19 cellular contexts compared by ENCODE assay signal in the genomic region with DNA sequence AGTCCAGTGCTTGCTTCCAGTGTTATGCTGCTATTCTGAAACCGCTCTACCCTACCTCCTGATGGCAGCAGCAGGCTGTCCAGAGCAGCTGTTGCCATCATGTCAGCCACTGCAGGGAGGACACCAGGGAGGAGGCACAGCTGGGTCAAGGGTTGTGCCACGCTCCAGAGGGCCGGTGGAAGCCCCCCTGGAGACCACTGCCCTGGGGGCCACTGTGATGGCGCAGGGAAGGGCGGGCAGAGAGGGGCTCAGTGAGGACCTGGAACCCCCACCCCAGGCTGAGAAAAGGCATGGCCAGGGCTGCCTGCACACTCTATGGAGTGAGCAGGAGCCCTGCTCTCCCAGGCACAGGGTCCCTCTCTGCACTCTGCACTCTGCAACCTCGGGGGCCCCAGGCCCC.
"Had no signal": no experiment of that assay in that cellular context is flagged by ENCODE, and none has a peak within 500 bp of the region (broad histone marks: within the 10 kb centered on the region; RNA-seq: fewer than 3 reads in every experiment).

No MANE protein-coding gene starts in this region.

- H3K27me3 ChIP-seq: brain microvascular endothelial cell, pancreas, tibial nerve had no signal

- H3K4me1 Mint-ChIP-seq: activated CD8-positive, alpha-beta memory T cell treated with anti-CD3 and anti-CD28 coated beads, Interleukin-2, amount 10 ng/mL, durations not matched to agents 7 days and 5 days; T-helper 17 cell had no signal

- H3K27me3 Mint-ChIP-seq: activated CD8-positive, alpha-beta memory T cell treated with anti-CD3 and anti-CD28 coated beads, Interleukin-2, amount 10 ng/mL, durations not matched to agents 7 days and 5 days; activated T-cell treated with anti-CD3 and anti-CD28 coated beads, Interleukin-2, amount 50 U/mL, for 24 hours; dendritic cell treated with granulocyte-macrophage colony-stimulating factor and Interleukin-4, amounts not matched to agents 40 ng/mL and 50 ng/mL, for 4 days; effector memory CD8-positive, alpha-beta T cell; T-helper 17 cell had no signal

- H3K4me1 ChIP-seq: left ventricle myocardium inferior, pancreas, tibial nerve had no signal

- H3K4me3 Mint-ChIP-seq: activated CD8-positive, alpha-beta memory T cell treated with anti-CD3 and anti-CD28 coated beads, Interleukin-2, amount 10 ng/mL, durations not matched to agents 7 days and 5 days; activated T-cell treated with anti-CD3 and anti-CD28 coated beads, Interleukin-2, amount 50 U/mL, for 24 hours; dendritic cell treated with granulocyte-macrophage colony-stimulating factor and Interleukin-4, amounts not matched to agents 40 ng/mL and 50 ng/mL, for 4 days; effector memory CD8-positive, alpha-beta T cell; T-helper 17 cell had no signal

- H3K36me3 ChIP-seq: brain microvascular endothelial cell, left ventricle myocardium inferior, pancreas, tibial nerve had no signal

- H3K27ac Mint-ChIP-seq: activated CD8-positive, alpha-beta memory T cell treated with anti-CD3 and anti-CD28 coated beads, Interleukin-2, amount 10 ng/mL, durations not matched to agents 7 days and 5 days; activated naive CD4-positive, alpha-beta T cell treated with anti-CD3 and anti-CD28 coated beads, Interleukin-2, amount 50 U/mL, for 72 hours; activated T-cell treated with anti-CD3 and anti-CD28 coated beads, Interleukin-2, amount 50 U/mL, for 24 hours; dendritic cell treated with granulocyte-macrophage colony-stimulating factor and Interleukin-4, amounts not matched to agents 40 ng/mL and 50 ng/mL, for 4 days; effector memory CD8-positive, alpha-beta T cell; T-helper 17 cell had no signal

- ATAC-seq: activated CD4-positive, CD25-positive, alpha-beta regulatory T cell treated with anti-CD3 and anti-CD28 coated beads, Interleukin-2, amount 50 U/mL, for 24 hours; activated CD8-positive, alpha-beta memory T cell treated with anti-CD3 and anti-CD28 coated beads, Interleukin-2, amount 10 ng/mL, durations not matched to agents 7 days and 5 days; activated naive CD4-positive, alpha-beta T cell treated with anti-CD3 and anti-CD28 coated beads, Interleukin-2, amount 50 U/mL, for 72 hours; effector memory CD8-positive, alpha-beta T cell; pancreas; T-helper 17 cell had no signal

- H3K4me3 ChIP-seq: left ventricle myocardium inferior, pancreas, tibial nerve had no signal

- FAIRE-seq: islet of Langerhans, pancreas, TTC549 had no signal

- H3K27ac ChIP-seq: brain microvascular endothelial cell, left ventricle myocardium inferior, pancreas, tibial nerve had no signal

- H3K36me3 Mint-ChIP-seq: activated CD8-positive, alpha-beta memory T cell treated with anti-CD3 and anti-CD28 coated beads, Interleukin-2, amount 10 ng/mL, durations not matched to agents 7 days and 5 days had no signal

- H3K9me3 ChIP-seq: left ventricle myocardium inferior, pancreas had no signal

- DNase-seq: activated CD8-positive, alpha-beta memory T cell treated with anti-CD3 and anti-CD28 coated beads, Interleukin-2, amount 10 ng/mL, durations not matched to agents 7 days and 5 days; activated effector memory CD4-positive, alpha-beta T cell treated with anti-CD3 and anti-CD28 coated beads, Interleukin-2, amount 50 U/mL, for 16 hours; activated T-cell treated with anti-CD3 and anti-CD28 coated beads, Interleukin-2, amount 50 U/mL, for 24 hours; amygdala; brain microvascular endothelial cell; effector memory CD8-positive, alpha-beta T cell; erythroblast; hypothalamus; left ventricle myocardium inferior; stimulated activated CD4-positive, alpha-beta T cell treated with anti-CD3 and anti-CD28 coated beads, Interleukin-2, amount 100 ng/mL, for 48 hours; stimulated activated CD8-positive, alpha-beta memory T cell treated with anti-CD3 and anti-CD28 coated beads, Interleukin-4, amount 100 ng/mL, for 48 hours; T-helper 17 cell had no signal
